Comparison of ENCODE assay signal across 8 cellular contexts in genomic region chr6:151391471-151392428, GRCh38. TPM values are rescaled to one million over a fixed set of nuclear protein-coding genes. Genes with fewer than 3 reads are reported as not detected.
A peak's percentile ranks its signal among the peaks of the same experiment; 100 is the strongest.
DNase-seq lines count a peak whose midpoint lies in the region; ATAC-seq, FAIRE-seq and TF ChIP-seq lines count a peak whose summit lies in the region.

A gene with protein sequence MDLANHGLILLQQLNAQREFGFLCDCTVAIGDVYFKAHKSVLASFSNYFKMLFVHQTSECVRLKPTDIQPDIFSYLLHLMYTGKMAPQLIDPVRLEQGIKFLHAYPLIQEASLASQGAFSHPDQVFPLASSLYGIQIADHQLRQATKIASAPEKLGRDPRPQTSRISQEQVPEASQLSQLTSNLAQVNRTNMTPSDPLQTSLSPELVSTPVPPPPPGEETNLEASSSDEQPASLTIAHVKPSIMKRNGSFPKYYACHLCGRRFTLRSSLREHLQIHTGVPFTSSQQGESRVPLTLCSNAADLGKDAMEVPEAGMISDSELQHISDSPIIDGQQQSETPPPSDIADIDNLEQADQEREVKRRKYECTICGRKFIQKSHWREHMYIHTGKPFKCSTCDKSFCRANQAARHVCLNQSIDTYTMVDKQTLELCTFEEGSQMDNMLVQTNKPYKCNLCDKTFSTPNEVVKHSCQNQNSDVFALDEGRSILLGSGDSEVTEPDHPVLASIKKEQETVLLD (minus strand): TSS chr6:151391559. CDS start chr6:151373637, 17,922 bp downstream.

- DNase-seq in GM12864 (ENCODE audit: low read depth) (no peak), NCI-H2227 (lab: John Stamatoyannopoulos, UW; ENCODE audit: unreplicated experiment) (peak; percentile 81), kidney (peak; percentile 92)
- peak; percentile 45 to 59 for DNase-seq in central memory CD8-positive, alpha-beta T cell (ENCODE audit: low spot score in 2 of 2)
- peak in 2 of 3 donors; percentile 50 to 56 for DNase-seq in stimulated activated CD4-positive, alpha-beta T cell treated with anti-CD3 and anti-CD28 coated beads, Interleukin-12 subunit alpha, Interleukin-12 subunit beta, amount 100 ng/mL, for 48 hours (ENCODE audit: low read depth in 2 of 3, low spot score in 1 of 3)

- peaks cover 53% of the 10 kb centered on the region for H3K4me1 Mint-ChIP-seq in central memory CD8-positive, alpha-beta T cell

- peak within 1 kb of the TSS; percentile 96 for H3K4me3 Mint-ChIP-seq in central memory CD8-positive, alpha-beta T cell

- no peak for FAIRE-seq in kidney (lab: Jason Lieb, UNC)

- peak within 1 kb of the TSS; percentile 28 to 72 for H3K9ac ChIP-seq in kidney (ENCODE audit: low read length in 2 of 2)

- no peaks in the 10 kb centered on the region for H3K9me3 Mint-ChIP-seq in central memory CD8-positive, alpha-beta T cell

- peaks cover 29% of the 10 kb centered on the region for H3K36me3 Mint-ChIP-seq in central memory CD8-positive, alpha-beta T cell (ENCODE audit: insufficient read depth)

- H3K9me3 ChIP-seq in kidney (ENCODE audit: control insufficient read depth in 1 of 2, low read length in 2 of 2) = no peaks in the 10 kb centered on the region

- H3K4me3 ChIP-seq in GM12864 (ENCODE audit: low read depth, low read length) = peak within 1 kb of the TSS; percentile 94
- peak within 1 kb of the TSS; percentile 71 to 80 for H3K4me3 ChIP-seq in kidney (ENCODE audit: low read length in 2 of 2)

- H3K4me1 ChIP-seq in kidney (ENCODE audit: control insufficient read depth in 1 of 2, insufficient read depth in 1 of 2, low read depth in 1 of 2, low read length in 2 of 2) = peaks cover 17 to 36% of the 10 kb centered on the region in 2 donors

- TF ChIP-seq CTCF in GM12864 (IDR thresholded peaks at IDR 0.05; ENCODE audit: low read depth, low read length, missing control alignments) (no peak), kidney (IDR thresholded peaks at IDR 0.05; ENCODE audit: borderline replicate concordance, extremely low read depth, insufficient read depth) (no peak)

- peak; percentile 6 for ATAC-seq in HG02759 (IDR thresholded peaks at IDR 0.05; ENCODE audit: unreplicated experiment)
- peak; percentile 2 to 9 for ATAC-seq in activated CD4-positive, CD25-positive, alpha-beta regulatory T cell treated with anti-CD3 and anti-CD28 coated beads, Interleukin-2, amount 50 U/mL, for 24 hours
- peak; percentile 4 for ATAC-seq in central memory CD8-positive, alpha-beta T cell (replicated peaks; ENCODE audit: extremely low read depth, poor library complexity, severe bottlenecking)
- ATAC-seq in GM19397 (IDR thresholded peaks at IDR 0.05; ENCODE audit: unreplicated experiment) = no peak

- H3K27ac ChIP-seq in kidney (ENCODE audit: low read depth in 2 of 2, low read length in 2 of 2) = peak within 1 kb of the TSS; percentile 98 to 99

- H3K27ac Mint-ChIP-seq in central memory CD8-positive, alpha-beta T cell (ENCODE audit: low read depth) = peak within 1 kb of the TSS; percentile 97

- intact Hi-C loops in kidney (cut with DNase I) = no loop called here

- no peaks in the 10 kb centered on the region for H3K27me3 Mint-ChIP-seq in central memory CD8-positive, alpha-beta T cell

- H3K36me3 ChIP-seq in kidney (ENCODE audit: control insufficient read depth in 1 of 2, insufficient read depth in 2 of 2, low read length in 2 of 2) = peaks cover 0 to 3% of the 10 kb centered on the region in 2 donors

RNA-seq across cellular contexts. Expression of the gene that starts here (rescaled TPM):
- total RNA-seq in kidney = 11.2 TPM
- polyA plus RNA-seq in kidney (ENCODE audit: insufficient read depth, low read depth, low replicate concordance) = 6.0 TPM
